ENCODE assay signal across 7 cellular contexts in genomic region chr20:47845397-47846030, GRCh38.
DNase-seq lines count a peak whose midpoint lies in the region; ATAC-seq, FAIRE-seq and TF ChIP-seq lines count a peak whose summit lies in the region.
"Not testable (repeated sequence)": the region's sequence is repeated elsewhere in the genome, so short reads cannot be mapped to it uniquely, and the experiment has no call there.

No MANE protein-coding gene starts in this region.

- H3K27ac Mint-ChIP-seq in CD8-positive, alpha-beta T cell = not testable (repeated sequence)
- peak overlapping the region in 3 of 5 experiments; percentile 52 to 96 (median 55) for H3K27ac Mint-ChIP-seq in brain

- peak overlapping the region; percentile 8; the same call in 1 of the 2 replicates for H3K4me2 ChIP-seq in PC-3 (ENCODE audit: low read length)
- peak overlapping the region; percentile 10 for H3K4me2 ChIP-seq in keratinocyte (ENCODE audit: control insufficient read depth, extremely low read depth, insufficient read depth, low read depth, low read length)

- H3K9me3 ChIP-seq in CD8-positive, alpha-beta T cell (ENCODE audit: low read length); PC-3 (ENCODE audit: low read length); SJCRH30 (replicated peaks); keratinocyte (ENCODE audit: control insufficient read depth, low read depth, low read length); sigmoid colon: not testable (repeated sequence)

- H4K20me1 ChIP-seq in PC-3 (ENCODE audit: low read length); keratinocyte (ENCODE audit: control insufficient read depth, extremely low read depth, insufficient read depth, low read length): not testable (repeated sequence)

- not testable (repeated sequence) for H3K36me3 Mint-ChIP-seq in CD8-positive, alpha-beta T cell; brain

- not testable (repeated sequence) for H2AFZ ChIP-seq in PC-3 (ENCODE audit: low read length); keratinocyte (ENCODE audit: control insufficient read depth, low read length)

- not testable (repeated sequence) for H3K9me1 ChIP-seq in keratinocyte (ENCODE audit: control insufficient read depth, extremely low read depth, insufficient read depth, low read length)

- not testable (repeated sequence) for H3K9me2 ChIP-seq in PC-3 (replicated peaks; ENCODE audit: low read length)

- dilution Hi-C loops in keratinocyte (cut with MboI; ENCODE audit: extremely low pct_ligation_motif_present, low sequenced_read_pairs) = not testable (repeated sequence)

- not testable (repeated sequence) for H3K27me3 Mint-ChIP-seq in CD8-positive, alpha-beta T cell (ENCODE audit: low read depth)
- H3K27me3 Mint-ChIP-seq in brain = peaks cover 16% of the 10 kb centered on the region

- intact Hi-C loops in CD8-positive, alpha-beta T cell (cut with DNase I, micrococcal nuclease); sigmoid colon (cut with DNase I): not testable (repeated sequence)
- intact Hi-C loops in PC-3 (cut with micrococcal nuclease) = loop anchor here (2.0 to 10.0 kb wide), 3 partner anchors 67 to 449 kb away; no protein-coding TSS in a partner anchor

- H3K4me3 Mint-ChIP-seq in CD8-positive, alpha-beta T cell; brain: not testable (repeated sequence)

- TF ChIP-seq EP300 in sigmoid colon (IDR thresholded peaks at IDR 0.05) = not testable (repeated sequence)

- BruUV-seq in PC-3 (replicated peaks; lab: Mats Ljungman, UMichigan) = not testable (repeated sequence)

- not testable (repeated sequence) for H3K4me1 ChIP-seq in CD8-positive, alpha-beta T cell (ENCODE audit: insufficient read depth, low read length); sigmoid colon
- peaks cover 65% of the 10 kb centered on the region for H3K4me1 ChIP-seq in PC-3 (ENCODE audit: insufficient read depth, low read length)
- H3K4me1 ChIP-seq in SJCRH30 = peaks cover 55% of the 10 kb centered on the region
- H3K4me1 ChIP-seq in keratinocyte (ENCODE audit: control insufficient read depth, extremely low read depth, insufficient read depth, low read length) = peaks cover 41% of the 10 kb centered on the region

- not testable (repeated sequence) for TF ChIP-seq CTCF in CD8-positive, alpha-beta T cell (IDR thresholded peaks at IDR 0.05); PC-3 (conservative IDR thresholded peaks at IDR 0.05; ENCODE audit: low read depth, low read length); brain (conservative IDR thresholded peaks at IDR 0.05); keratinocyte (optimal IDR thresholded peaks at IDR 0.05 in 1 of 3, IDR thresholded peaks at IDR 0.05 in 1 of 3, conservative IDR thresholded peaks at IDR 0.05 in 1 of 3; ENCODE audit: extremely low read depth in 1 of 3, insufficient read depth in 2 of 3, low read length in 3 of 3); sigmoid colon (IDR thresholded peaks at IDR 0.05)

- WGBS in sigmoid colon, 2 donors = 69 to 80% methylated on average over 10 of the region's 10 CpGs

- TF ChIP-seq POLR2A in sigmoid colon (IDR thresholded peaks at IDR 0.05) = not testable (repeated sequence)

- not testable (repeated sequence) for H3K4me3 ChIP-seq in CD8-positive, alpha-beta T cell (ENCODE audit: low read depth, low read length); PC-3 (ENCODE audit: low read length); SJCRH30; keratinocyte (ENCODE audit: control insufficient read depth in 2 of 3, extremely low read depth in 1 of 3, insufficient read depth in 2 of 3, low read depth in 1 of 3, low read length in 3 of 3); sigmoid colon

- not testable (repeated sequence) for H3K79me2 ChIP-seq in PC-3 (ENCODE audit: low read length); keratinocyte (ENCODE audit: control insufficient read depth, insufficient read depth, low read length)

- H3K36me3 ChIP-seq in CD8-positive, alpha-beta T cell (ENCODE audit: insufficient read depth, low read length); PC-3 (ENCODE audit: low read depth, low read length); SJCRH30; keratinocyte (ENCODE audit: control insufficient read depth in 2 of 2, extremely low read depth in 1 of 2, insufficient read depth in 2 of 2, low read length in 2 of 2); sigmoid colon: not testable (repeated sequence)

- H3K4me1 Mint-ChIP-seq in CD8-positive, alpha-beta T cell (ENCODE audit: low read depth) = not testable (repeated sequence)
- peaks cover 65% of the 10 kb centered on the region for H3K4me1 Mint-ChIP-seq in brain

- CTCF ChIA-PET in CD8-positive, alpha-beta T cell (lab: Charles Lee); PC-3 (lab: Charles Lee): not testable (repeated sequence)

- not testable (repeated sequence) for H3K9me3 Mint-ChIP-seq in CD8-positive, alpha-beta T cell; brain

- not testable (repeated sequence) for FAIRE-seq in keratinocyte (lab: Jason Lieb, UNC)

- peak in 1 of 7 experiments; percentile 26 for DNase-seq in CD8-positive, alpha-beta T cell
- peak; percentile 27 for DNase-seq in NCI-H1694 (lab: John Stamatoyannopoulos, UW)
- peak; percentile 44 for DNase-seq in PC-3
- DNase-seq in SJCRH30 = peak in 1 of 2 experiments; percentile 29
- DNase-seq in keratinocyte (ENCODE audit: low read depth, low spot score) = not testable (repeated sequence)
- DNase-seq in sigmoid colon = peak; percentile 43

- not testable (repeated sequence) for H3F3A ChIP-seq in PC-3 (ENCODE audit: low read length, unreplicated experiment)

- H3K27ac ChIP-seq in CD8-positive, alpha-beta T cell (ENCODE audit: low read depth, low read length); keratinocyte (ENCODE audit: control insufficient read depth, insufficient read depth, low read length); sigmoid colon: not testable (repeated sequence)
- H3K27ac ChIP-seq in PC-3 (ENCODE audit: low read length) (peak overlapping the region; percentile 79), SJCRH30 (peak overlapping the region; percentile 59)

- H3K9ac ChIP-seq in PC-3 (ENCODE audit: low read length) (peak overlapping the region; percentile 26; the same call in 1 of the 2 replicates), keratinocyte (ENCODE audit: control insufficient read depth, extremely low read depth, insufficient read depth, low read length) (peak overlapping the region; percentile 37)

- peak; percentile 61 for ATAC-seq in CD8-positive, alpha-beta T cell
- ATAC-seq in PC-3 = peak; percentile 1

- POLR2A ChIA-PET in CD8-positive, alpha-beta T cell (lab: Charles Lee); PC-3 (lab: Charles Lee; ENCODE audit: unreplicated experiment): not testable (repeated sequence)

- H3K27me3 ChIP-seq in CD8-positive, alpha-beta T cell (ENCODE audit: insufficient read depth, low read length); PC-3 (ENCODE audit: low read length); SJCRH30; keratinocyte (ENCODE audit: control insufficient read depth, extremely low read depth, insufficient read depth, low read length); sigmoid colon: not testable (repeated sequence)
